Comparison of ENCODE assay signal across 8 cellular contexts in the genomic region with DNA sequence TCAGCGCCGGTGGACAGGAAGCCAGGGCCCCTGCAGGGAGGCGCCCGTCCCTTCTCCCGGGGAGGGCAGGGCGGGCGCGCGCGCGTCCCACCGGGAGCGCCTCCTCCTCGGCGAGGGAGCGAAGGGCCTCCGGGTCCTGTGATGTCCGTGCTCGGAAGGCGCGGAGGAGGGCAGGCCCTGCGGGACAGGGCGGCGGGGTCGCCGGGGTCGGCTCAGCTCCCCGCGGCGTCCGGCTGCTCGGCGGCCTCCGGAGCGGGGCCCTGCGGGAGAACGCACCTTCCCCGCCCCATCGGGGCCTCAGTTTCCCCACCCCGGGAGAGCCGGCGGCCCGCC. TPM values are rescaled to one million over a fixed set of nuclear protein-coding genes. Genes with fewer than 3 reads are reported as not detected.
DNase-seq lines count a peak whose midpoint lies in the region; ATAC-seq and TF ChIP-seq lines count a peak whose summit lies in the region.

No MANE protein-coding gene starts in this region.

- H3K27ac Mint-ChIP-seq in T-helper 2 cell treated with Interferon-gamma antibody and Interleukin-4, amounts not matched to agents 5 μg/mL and 100 μg/mL, for 36 hours: no peak overlapping the region
- peak overlapping the region in 1 of 2 donors; percentile 67 for H3K27ac Mint-ChIP-seq in natural killer cell

- peak; percentile 30 for ATAC-seq in GM18873 (IDR thresholded peaks at IDR 0.05; ENCODE audit: low FRiP score, unreplicated experiment)
- ATAC-seq in HG03139 (IDR thresholded peaks at IDR 0.05; ENCODE audit: unreplicated experiment): peak; percentile 12
- ATAC-seq in natural killer cell: peak in 1 of 3 donors; percentile 7

- peak overlapping the region; percentile 94 for H3K4me3 Mint-ChIP-seq in T-helper 2 cell treated with Interferon-gamma antibody and Interleukin-4, amounts not matched to agents 5 μg/mL and 100 μg/mL, for 36 hours
- H3K4me3 Mint-ChIP-seq in natural killer cell: peak overlapping the region; percentile 83

- no peak for TF ChIP-seq CTCF in AG10803 (conservative IDR thresholded peaks at IDR 0.05; ENCODE audit: low read length)
- no peak for TF ChIP-seq CTCF in epithelial cell of proximal tubule (conservative IDR thresholded peaks at IDR 0.05; ENCODE audit: low read depth, low read length)
- TF ChIP-seq CTCF in natural killer cell (IDR thresholded peaks at IDR 0.05): no peak

- H3K4me1 Mint-ChIP-seq in T-helper 2 cell treated with Interferon-gamma antibody and Interleukin-4, amounts not matched to agents 5 μg/mL and 100 μg/mL, for 36 hours (ENCODE audit: low read depth): peaks cover 9% of the 10 kb centered on the region
- peaks cover 0 to 5% of the 10 kb centered on the region in 2 donors for H3K4me1 Mint-ChIP-seq in natural killer cell

- DNase-seq in AG10803 (ENCODE audit: low read depth) (peak; percentile 27), epithelial cell of proximal tubule (ENCODE audit: low read depth) (no peak), natural killer cell (no peak), OCI-M2 (lab: John Stamatoyannopoulos, UW; ENCODE audit: unreplicated experiment) (no peak), NCI-H1092 (lab: John Stamatoyannopoulos, UW) (no peak)
- DNase-seq in T-helper 2 cell treated with Interferon-gamma antibody and Interleukin-4, amounts not matched to agents 5 μg/mL and 100 μg/mL, for 36 hours (ENCODE audit: low spot score): no peak

- H3K4me3 ChIP-seq in AG10803 (ENCODE audit: low read length) (peak overlapping the region; percentile 75), epithelial cell of proximal tubule (ENCODE audit: low read depth, low read length) (peak overlapping the region; percentile 69)

- intact Hi-C loops in natural killer cell (cut with micrococcal nuclease): loop anchor here (5.0 kb wide), 1 partner anchor 40 kb away; no protein-coding TSS in a partner anchor

- no peaks in the 10 kb centered on the region for H3K9me3 Mint-ChIP-seq in T-helper 2 cell treated with Interferon-gamma antibody and Interleukin-4, amounts not matched to agents 5 μg/mL and 100 μg/mL, for 36 hours
- no peaks in the 10 kb centered on the region for H3K9me3 Mint-ChIP-seq in natural killer cell

- H3K36me3 Mint-ChIP-seq in T-helper 2 cell treated with Interferon-gamma antibody and Interleukin-4, amounts not matched to agents 5 μg/mL and 100 μg/mL, for 36 hours (ENCODE audit: low read depth): no peaks in the 10 kb centered on the region
- H3K36me3 Mint-ChIP-seq in natural killer cell: no peaks in the 10 kb centered on the region

- H3K27me3 Mint-ChIP-seq in T-helper 2 cell treated with Interferon-gamma antibody and Interleukin-4, amounts not matched to agents 5 μg/mL and 100 μg/mL, for 36 hours (ENCODE audit: low read depth): peaks cover 9% of the 10 kb centered on the region
- H3K27me3 Mint-ChIP-seq in natural killer cell (ENCODE audit: low read depth in 2 of 2): no peaks in the 10 kb centered on the region

RNA-seq across cellular contexts. Expression of gene EXD3, which starts 0.3 kb away (rescaled TPM):
- total RNA-seq in epithelial cell of proximal tubule: 4.1 and 29.2 TPM in 2 replicates
- total RNA-seq in natural killer cell: 10 to 100 TPM; 28.0 to 35.3 (median 29.6) TPM

RNA-seq across cellular contexts. Expression of gene NOXA1, which starts 0.6 kb away (rescaled TPM):
- 0.14 and 2.1 TPM in 2 replicates for total RNA-seq in epithelial cell of proximal tubule
- total RNA-seq in natural killer cell: 1 to 10 TPM; 4.7 to 10.0 (median 7.7) TPM

RNA-seq across cellular contexts. Expression of gene ENTPD8, which starts 18.5 kb away (rescaled TPM):
- total RNA-seq in epithelial cell of proximal tubule: not detected in 2 replicates
- not detected for total RNA-seq in natural killer cell

RNA-seq across cellular contexts. Expression of gene NSMF, which starts 36.5 kb away (rescaled TPM):
- total RNA-seq in epithelial cell of proximal tubule: 33.2 and 62.7 TPM in 2 replicates
- total RNA-seq in natural killer cell: 100 to 1,000 TPM in 1 of 3 donors, 10 to 100 TPM in 2; 78.1 to 111 (median 87.8) TPM
